ENCODE assay signal across 8 cellular contexts in genomic region chr16:15434079-15434424, GRCh38. TPM values are rescaled to one million over a fixed set of nuclear protein-coding genes. Genes with fewer than 3 reads are reported as not detected.
DNase-seq lines count a peak whose midpoint lies in the region; ATAC-seq, FAIRE-seq and TF ChIP-seq lines count a peak whose summit lies in the region.

No MANE protein-coding gene starts in this region.

- CTCF ChIA-PET in BJ (lab: Yijun Ruan, JAX) (interaction anchor here (1.0 kb wide), 1 partner anchor 11 kb away, joined by 3 read pairs; no protein-coding TSS in a partner anchor), endothelial cell of umbilical vein (lab: Charles Lee) (interaction anchor here (1.3 to 2.0 kb wide), 2 partner anchors 10 to 117 kb away, joined by 4 to 9 read pairs; no protein-coding TSS in a partner anchor)

- no peaks in the 10 kb centered on the region for H3K9me1 ChIP-seq in endothelial cell of umbilical vein (replicated peaks; ENCODE audit: control insufficient read depth, extremely low read depth, insufficient read depth, low read length)

- ATAC-seq in foreskin keratinocyte (no peak), HG03108 (IDR thresholded peaks at IDR 0.05; ENCODE audit: unreplicated experiment) (no peak)

- H3K4me3 ChIP-seq in BJ (ENCODE audit: low read depth, low read length) (peak overlapping the region; percentile 92), Peyer's patch (peak overlapping the region in 3 of 4 donors; percentile 44 to 67 (median 49)), endothelial cell of umbilical vein (replicated peaks in 1 of 3; ENCODE audit: insufficient read depth in 1 of 3, low read depth in 1 of 3, low read length in 3 of 3) (peak overlapping the region; percentile 67 to 96 (median 72))

- H2AFZ ChIP-seq in endothelial cell of umbilical vein (ENCODE audit: low read depth, low read length) = peak overlapping the region; percentile 98

- intact Hi-C loops in endothelial cell of umbilical vein (cut with micrococcal nuclease) = loop anchor here (2.0 kb wide), 3 partner anchors 69 to 323 kb away; no protein-coding TSS in a partner anchor

- H3K4me2 ChIP-seq in endothelial cell of umbilical vein (ENCODE audit: insufficient read depth, low read length) = peak overlapping the region; percentile 96

- H3K79me2 ChIP-seq in endothelial cell of umbilical vein (ENCODE audit: control insufficient read depth, insufficient read depth, low read length) = peaks cover 2% of the 10 kb centered on the region

- FAIRE-seq in endothelial cell of umbilical vein (lab: Jason Lieb, UNC) = no peak

- POLR2A ChIA-PET in BJ (lab: Charles Lee) = no interaction called here
- POLR2A ChIA-PET in endothelial cell of umbilical vein (lab: Charles Lee) = no interaction called here

- H3K9me3 ChIP-seq in Peyer's patch (no peaks in the 10 kb centered on the region), endothelial cell of umbilical vein (replicated peaks; ENCODE audit: control insufficient read depth, insufficient read depth, low read length) (no peaks in the 10 kb centered on the region)

- no peaks in the 10 kb centered on the region for H4K20me1 ChIP-seq in endothelial cell of umbilical vein (replicated peaks; ENCODE audit: control insufficient read depth, extremely low read depth, insufficient read depth, low read length)

- TF ChIP-seq CTCF in BJ (IDR thresholded peaks at IDR 0.05; ENCODE audit: insufficient read depth, low read depth, low read length) (no peak), Peyer's patch (IDR thresholded peaks at IDR 0.05) (no peak), endothelial cell of umbilical vein (IDR thresholded peaks at IDR 0.05; ENCODE audit: extremely low read depth in 1 of 2, insufficient read depth in 1 of 2, low read depth in 1 of 2, low read length in 2 of 2) (no peak), foreskin keratinocyte (conservative IDR thresholded peaks at IDR 0.05) (no peak)

- TF ChIP-seq POLR2A in Peyer's patch (IDR thresholded peaks at IDR 0.05) (no peak), endothelial cell of umbilical vein (IDR thresholded peaks at IDR 0.05; ENCODE audit: low read depth, low read length) (no peak)

- H3K4me1 ChIP-seq in Peyer's patch (peaks cover 0 to 11% (median 0%) of the 10 kb centered on the region in 4 donors), endothelial cell of umbilical vein (ENCODE audit: control insufficient read depth, extremely low read depth, insufficient read depth, low read length) (peaks cover 9% of the 10 kb centered on the region), foreskin keratinocyte (no peaks in the 10 kb centered on the region)

- dilution Hi-C loops in endothelial cell of umbilical vein (cut with MboI; ENCODE audit: extremely low pct_ligation_motif_present, low sequenced_read_pairs) = no loop called here

- H3K36me3 ChIP-seq in BJ (ENCODE audit: control insufficient read depth, insufficient read depth, low read length) (no peaks in the 10 kb centered on the region), Peyer's patch (no peaks in the 10 kb centered on the region), endothelial cell of umbilical vein (ENCODE audit: control insufficient read depth in 2 of 2, extremely low read depth in 1 of 2, insufficient read depth in 2 of 2, low read length in 2 of 2) (no peaks in the 10 kb centered on the region)

- no peaks in the 10 kb centered on the region for H3K27me3 ChIP-seq in BJ (ENCODE audit: control insufficient read depth, insufficient read depth, low read length)
- no peaks in the 10 kb centered on the region for H3K27me3 ChIP-seq in Peyer's patch
- H3K27me3 ChIP-seq in endothelial cell of umbilical vein (ENCODE audit: control insufficient read depth in 2 of 2, insufficient read depth in 2 of 2, low read length in 2 of 2) = no peaks in the 10 kb centered on the region
- peaks cover 12% of the 10 kb centered on the region for H3K27me3 ChIP-seq in foreskin keratinocyte

- no peak for DNase-seq in BJ (ENCODE audit: low read depth)
- no peak for DNase-seq in Peyer's patch
- DNase-seq in endothelial cell of umbilical vein (ENCODE audit: low read depth, low spot score) = no peak
- DNase-seq in occipital lobe (lab: John Stamatoyannopoulos, UW) = peak; percentile 47
- DNase-seq in HT-29 (ENCODE audit: low spot score) = no peak
- DNase-seq in T-helper 9 cell = no peak
- DNase-seq in foreskin keratinocyte = no peak

- no TSS peak for BruUV-seq in endothelial cell of umbilical vein (replicated peaks; lab: Mats Ljungman, UMichigan)

- peak overlapping the region in 1 of 4 donors; percentile 81 for H3K27ac ChIP-seq in Peyer's patch
- H3K27ac ChIP-seq in endothelial cell of umbilical vein (ENCODE audit: insufficient read depth, low read depth, low read length) = no peak overlapping the region
- no peak overlapping the region for H3K27ac ChIP-seq in foreskin keratinocyte

- no peak overlapping the region for H3K9ac ChIP-seq in endothelial cell of umbilical vein (replicated peaks; ENCODE audit: extremely low read depth, insufficient read depth, low read length)

TF ChIP-seq in endothelial cell of umbilical vein, 7 proteins besides CTCF, POLR2A, EP300 and RAD21:
- TF ChIP-seq MYC (IDR thresholded peaks at IDR 0.05; ENCODE audit: low read depth, low read length) (no peak), JUN (IDR thresholded peaks at IDR 0.05; ENCODE audit: borderline replicate concordance, insufficient read depth, insufficient read length, low read depth) (no peak), GATA2 (IDR thresholded peaks at IDR 0.05; ENCODE audit: insufficient read depth, insufficient read length, low read depth, low read length) (no peak), POLR2AphosphoS5 (IDR thresholded peaks at IDR 0.05; ENCODE audit: insufficient read depth, low read depth, low read length) (no peak), MAX (IDR thresholded peaks at IDR 0.05; ENCODE audit: insufficient read depth, insufficient read length) (no peak), EZH2 (IDR thresholded peaks at IDR 0.05; ENCODE audit: borderline replicate concordance, low read depth, low read length, severe bottlenecking) (no peak), FOS (IDR thresholded peaks at IDR 0.05; ENCODE audit: borderline replicate concordance, insufficient read depth, low read length) (no peak)

RNA-seq across cellular contexts. Expression of gene BMERB1, which starts 0.3 kb away (rescaled TPM):
- polyA plus RNA-seq in BJ (2011; rRNA removed) (43.3 and 72.8 TPM in 2 replicates), endothelial cell of umbilical vein (17.4 and 18.6 TPM in 2 replicates), foreskin keratinocyte (4.8 and 6.0 TPM in 2 replicates)
- 23.4 and 28.7 TPM in 2 replicates for polyA minus RNA-seq in BJ (2011; rRNA and poly(A)+ RNA removed)
- total RNA-seq in Peyer's patch (10 to 100 TPM in 3 of 4 donors, 1 to 10 TPM in 1; 7.0 to 47.9 (median 15.0) TPM), endothelial cell of umbilical vein (14.1 and 27.2 TPM in 2 replicates), occipital lobe (81.6 TPM), foreskin keratinocyte (6.7 and 7.5 TPM in 2 replicates)
- polyA plus RNA-seq in endothelial cell of umbilical vein (2011; cell fraction: cytosol; rRNA removed) = 17.5 and 18.0 TPM in 2 replicates
- polyA plus RNA-seq in endothelial cell of umbilical vein (2011; cell fraction: nucleus; rRNA removed) = 11.0 and 17.5 TPM in 2 replicates
- 10.2 and 17.4 TPM in 2 replicates for polyA plus RNA-seq in endothelial cell of umbilical vein (2012)
- 18.5 and 18.6 TPM in 2 replicates for polyA minus RNA-seq in endothelial cell of umbilical vein
- 4.0 TPM for polyA minus RNA-seq in endothelial cell of umbilical vein (2011; cell fraction: cytosol; rRNA and poly(A)+ RNA removed)
- polyA minus RNA-seq in endothelial cell of umbilical vein (2011; cell fraction: nucleus; rRNA and poly(A)+ RNA removed) = 6.7 and 7.5 TPM in 2 replicates
- total RNA-seq in HT-29 (2014; rRNA removed; shearing (Covaris generic)) = 0.61 and 1.1 TPM in 2 replicates

RNA-seq across cellular contexts. Expression of gene MPV17L, which starts 38.5 kb away (rescaled TPM):
- polyA plus RNA-seq in BJ (2011; rRNA removed) (0.38 and 0.42 TPM in 2 replicates), endothelial cell of umbilical vein (0.06 and 0.18 TPM in 2 replicates), foreskin keratinocyte (0.25 and 0.38 TPM in 2 replicates)
- polyA minus RNA-seq in BJ (2011; rRNA and poly(A)+ RNA removed) = 0.57 and 0.85 TPM in 2 replicates
- total RNA-seq in Peyer's patch (10 to 100 TPM in 3 of 4 donors, 1 to 10 TPM in 1; 6.6 to 19.8 (median 14.4) TPM), endothelial cell of umbilical vein (0.22 and 0.32 TPM in 2 replicates), occipital lobe (19.3 TPM), foreskin keratinocyte (0.54 and 1.3 TPM in 2 replicates)
- 0.04 and 0.07 TPM in 2 replicates for polyA plus RNA-seq in endothelial cell of umbilical vein (2011; cell fraction: cytosol; rRNA removed)
- 0.01 and 0.11 TPM in 2 replicates for polyA plus RNA-seq in endothelial cell of umbilical vein (2011; cell fraction: nucleus; rRNA removed)
- 0.16 and 0.27 TPM in 2 replicates for polyA plus RNA-seq in endothelial cell of umbilical vein (2012)
- 0.19 and 1.9 TPM in 2 replicates for polyA minus RNA-seq in endothelial cell of umbilical vein
- polyA minus RNA-seq in endothelial cell of umbilical vein (2011; cell fraction: cytosol; rRNA and poly(A)+ RNA removed) = 9.6 TPM
- 0.05 TPM in 1 of 2 replicates, not detected in the other for polyA minus RNA-seq in endothelial cell of umbilical vein (2011; cell fraction: nucleus; rRNA and poly(A)+ RNA removed)
- total RNA-seq in HT-29 (2014; rRNA removed; shearing (Covaris generic)) = not detected in 2 replicates

RNA-seq across cellular contexts. Expression of gene NPIPA5, which starts 56.0 kb away (rescaled TPM):
- polyA plus RNA-seq in BJ (2011; rRNA removed) (16.5 and 17.8 TPM in 2 replicates), endothelial cell of umbilical vein (19.6 and 25.6 TPM in 2 replicates), foreskin keratinocyte (12.4 and 13.3 TPM in 2 replicates)
- polyA minus RNA-seq in BJ (2011; rRNA and poly(A)+ RNA removed) = 0.72 and 1.6 TPM in 2 replicates
- total RNA-seq in Peyer's patch (10 to 100 TPM in 2 of 4 donors, 1 to 10 TPM in 2; 6.0 to 15.0 (median 10.2) TPM), endothelial cell of umbilical vein (6.5 and 11.3 TPM in 2 replicates), occipital lobe (2.7 TPM), foreskin keratinocyte (8.0 and 10.9 TPM in 2 replicates)
- 15.0 and 15.4 TPM in 2 replicates for polyA plus RNA-seq in endothelial cell of umbilical vein (2011; cell fraction: cytosol; rRNA removed)
- 128 and 135 TPM in 2 replicates for polyA plus RNA-seq in endothelial cell of umbilical vein (2011; cell fraction: nucleus; rRNA removed)
- polyA plus RNA-seq in endothelial cell of umbilical vein (2012) = 18.2 and 22.2 TPM in 2 replicates
- polyA minus RNA-seq in endothelial cell of umbilical vein = 3.8 and 4.4 TPM in 2 replicates
- not detected for polyA minus RNA-seq in endothelial cell of umbilical vein (2011; cell fraction: cytosol; rRNA and poly(A)+ RNA removed)
- 5.3 and 10.8 TPM in 2 replicates for polyA minus RNA-seq in endothelial cell of umbilical vein (2011; cell fraction: nucleus; rRNA and poly(A)+ RNA removed)
- total RNA-seq in HT-29 (2014; rRNA removed; shearing (Covaris generic)) = 0.29 TPM in 1 of 2 replicates, not detected in the other
